ENCODE assay signal across 8 cellular contexts in genomic region chr14:77542349-77543239, GRCh38.
A peak's percentile ranks its signal among the peaks of the same experiment; 100 is the strongest.
DNase-seq lines count a peak whose midpoint lies in the region; ATAC-seq lines count a peak whose summit lies in the region.

No MANE protein-coding gene starts in this region.

- H3K36me3 Mint-ChIP-seq in stimulated activated memory B cell treated with anti-CD40 and anti-IgM and Interleukin-4, amounts not matched to agents 10 μg/mL and 1 μg/mL and 100 μg/mL, for 72 hours = peaks cover 30% of the 10 kb centered on the region

- H3K4me1 Mint-ChIP-seq in stimulated activated memory B cell treated with anti-CD40 and anti-IgM and Interleukin-4, amounts not matched to agents 10 μg/mL and 1 μg/mL and 100 μg/mL, for 72 hours = peaks cover 24% of the 10 kb centered on the region

- no peaks in the 10 kb centered on the region for H3K27me3 Mint-ChIP-seq in stimulated activated memory B cell treated with anti-CD40 and anti-IgM and Interleukin-4, amounts not matched to agents 10 μg/mL and 1 μg/mL and 100 μg/mL, for 72 hours

- no peaks in the 10 kb centered on the region for H3K9me3 Mint-ChIP-seq in stimulated activated memory B cell treated with anti-CD40 and anti-IgM and Interleukin-4, amounts not matched to agents 10 μg/mL and 1 μg/mL and 100 μg/mL, for 72 hours

- ATAC-seq in HG03175 (IDR thresholded peaks at IDR 0.05; ENCODE audit: unreplicated experiment) = peak; percentile 26
- ATAC-seq in stimulated activated memory B cell treated with anti-CD40 and anti-IgM and Interleukin-4, amounts not matched to agents 10 μg/mL and 1 μg/mL and 100 μg/mL, for 72 hours = peak; percentile 36
- ATAC-seq in GM19395 (IDR thresholded peaks at IDR 0.05; ENCODE audit: unreplicated experiment) = no peak

- H3K27ac Mint-ChIP-seq in stimulated activated memory B cell treated with anti-CD40 and anti-IgM and Interleukin-4, amounts not matched to agents 10 μg/mL and 1 μg/mL and 100 μg/mL, for 72 hours = peak overlapping the region; percentile 78

- DNase-seq in inferior parietal cortex (ENCODE audit: extremely low spot score) = peak; percentile 25
- no peak for DNase-seq in activated T-cell treated with anti-CD3 and anti-CD28 coated beads for 4 hours
- DNase-seq in stimulated activated CD4-positive, alpha-beta T cell treated with anti-CD3 and anti-CD28 coated beads, Interleukin-2, amount 100 ng/mL, for 24 hours = no peak
- DNase-seq in stimulated activated CD4-positive, alpha-beta T cell treated with anti-CD3 and anti-CD28 coated beads, Interleukin-12 subunit alpha, Interleukin-12 subunit beta, amount 100 ng/mL, for 4 hours = no peak

- no peak overlapping the region for H3K4me3 Mint-ChIP-seq in stimulated activated memory B cell treated with anti-CD40 and anti-IgM and Interleukin-4, amounts not matched to agents 10 μg/mL and 1 μg/mL and 100 μg/mL, for 72 hours

- H3K27ac ChIP-seq in angular gyrus (ENCODE audit: low read depth, low read length) = peak overlapping the region; percentile 78
